Comparison of ENCODE assay signal across 14 cellular contexts in the genomic region with DNA sequence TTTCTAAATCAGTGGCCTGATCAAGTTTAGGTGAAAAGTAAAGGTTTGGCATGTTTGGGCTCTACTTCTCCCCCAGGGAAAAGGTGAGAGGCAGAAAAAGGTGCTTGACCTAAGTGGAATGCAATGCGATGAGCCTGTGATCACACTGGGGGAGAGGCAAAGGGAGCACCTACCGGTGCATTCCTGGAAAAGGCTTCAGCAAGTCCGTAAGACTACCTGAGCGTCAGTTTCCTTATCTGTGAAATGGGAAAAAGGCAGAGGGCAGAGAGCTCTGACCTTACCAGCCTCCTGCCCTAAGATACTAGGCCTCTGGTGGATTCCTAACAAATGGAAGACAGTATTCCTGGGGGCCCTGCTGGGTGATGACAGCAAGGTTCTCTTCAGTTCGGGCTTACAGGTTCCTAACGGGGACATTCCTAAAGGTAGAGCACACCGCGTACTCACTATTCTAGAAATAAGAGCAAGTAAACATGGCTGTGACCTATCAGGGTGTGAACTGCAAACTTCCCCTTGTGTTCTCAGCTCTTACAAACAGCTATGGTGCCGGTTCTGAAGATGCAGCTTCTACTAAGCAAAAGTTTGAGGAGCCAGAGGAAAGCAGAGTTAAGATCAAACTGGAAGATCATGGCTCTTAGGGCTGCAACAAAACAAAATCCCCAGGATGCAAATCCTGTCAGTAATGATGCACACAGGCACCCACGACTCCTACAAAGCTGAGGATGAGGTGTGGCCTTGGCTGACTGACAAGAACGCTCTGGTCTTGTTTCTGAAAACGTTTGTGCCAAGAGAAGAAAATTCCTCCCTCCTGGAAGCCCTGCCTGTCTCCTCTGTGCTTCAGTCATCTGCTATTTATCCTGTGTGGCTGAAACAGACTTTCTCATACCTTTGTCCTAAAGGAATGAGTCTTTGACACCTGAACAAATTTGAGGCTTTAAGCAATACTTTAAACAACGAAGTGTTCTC. TPM values are rescaled to one million over a fixed set of nuclear protein-coding genes. Genes with fewer than 3 reads are reported as not detected.
A peak's percentile ranks its signal among the peaks of the same experiment; 100 is the strongest.
DNase-seq lines count a peak whose midpoint lies in the region; ATAC-seq, FAIRE-seq and TF ChIP-seq lines count a peak whose summit lies in the region.
"Had no signal": no experiment of that assay in that cellular context is flagged by ENCODE, and none has a peak within 500 bp of the region (broad histone marks: within the 10 kb centered on the region; RNA-seq: fewer than 3 reads in every experiment).

No MANE protein-coding gene starts in this region.

- no peak for TF ChIP-seq RAD21 in HepG2 (CRISPR knock-in tag; IDR thresholded peaks at IDR 0.05)

- no peaks in the 10 kb centered on the region for H3K4me1 Mint-ChIP-seq in activated CD8-positive, alpha-beta T cell treated with anti-CD3 and anti-CD28 coated beads for 36 hours (ENCODE audit: low read depth)

- no peaks in the 10 kb centered on the region for H3K27me3 Mint-ChIP-seq in activated CD8-positive, alpha-beta T cell treated with anti-CD3 and anti-CD28 coated beads for 36 hours
- H3K27me3 Mint-ChIP-seq: activated CD4-positive, alpha-beta memory T cell treated with anti-CD3 and anti-CD28 coated beads for 36 hours had no signal

- H3K4me1 ChIP-seq in HepG2 (ENCODE audit: insufficient read depth, low read length) = peaks cover 62% of the 10 kb centered on the region

- no peak overlapping the region for H3K27ac Mint-ChIP-seq in activated CD8-positive, alpha-beta T cell treated with anti-CD3 and anti-CD28 coated beads for 36 hours
- H3K27ac Mint-ChIP-seq: activated CD4-positive, alpha-beta memory T cell treated with anti-CD3 and anti-CD28 coated beads for 36 hours had no signal

- H3K36me3 Mint-ChIP-seq in activated CD8-positive, alpha-beta T cell treated with anti-CD3 and anti-CD28 coated beads for 36 hours (ENCODE audit: low read depth) = no peaks in the 10 kb centered on the region
- H3K36me3 Mint-ChIP-seq: activated CD4-positive, alpha-beta memory T cell treated with anti-CD3 and anti-CD28 coated beads for 36 hours had no signal

- FAIRE-seq in HepG2 (lab: Jason Lieb, UNC) = peak; percentile 48
- FAIRE-seq: D721Med had no signal

- WGBS in HepG2 (ENCODE audit: low lambda C conversion rate) = under 1% methylated on average over 13 of the region's 13 CpGs

- CTCF ChIA-PET in HepG2 (lab: Yijun Ruan, JAX; ENCODE audit: low intra/inter-chr PET ratio, low total read pairs) = no interaction called here
- CTCF ChIA-PET in activated CD8-positive, alpha-beta T cell treated with anti-CD3 and anti-CD28 coated beads for 36 hours (lab: Charles Lee) = interaction anchor here (1.8 kb wide), 1 partner anchor 14 kb away, joined by 5 read pairs; a partner anchor contains a TSS

- no peaks in the 10 kb centered on the region; a peak in 1 of 5 replicates for H3K27me3 ChIP-seq in HepG2 (ENCODE audit: control insufficient read depth in 1 of 2, insufficient read depth in 2 of 2, low read length in 2 of 2)

- no peaks in the 10 kb centered on the region for H4K20me1 ChIP-seq in HepG2 (ENCODE audit: insufficient read depth, low read length)

- H3K36me3 ChIP-seq in HepG2 (replicated peaks in 1 of 2; ENCODE audit: control insufficient read depth in 1 of 2, insufficient read depth in 2 of 2, low read length in 2 of 2) = no peaks in the 10 kb centered on the region

- peak overlapping the region; percentile 87 for H3K4me2 ChIP-seq in HepG2 (ENCODE audit: low read depth, low read length)

- H3K4me3 ChIP-seq in choroid plexus epithelial cell (ENCODE audit: low read depth, low read length) (no peak overlapping the region), HepG2 (replicated peaks in 1 of 3; ENCODE audit: insufficient read depth in 1 of 3, low read depth in 2 of 3, low read length in 3 of 3) (peak overlapping the region; percentile 21 to 64 (median 27))

- H3K27ac ChIP-seq in HepG2 (ENCODE audit: extremely low read length, insufficient read depth, low read length) (no peak overlapping the region), temporal lobe (ENCODE audit: low read depth, low read length) (peak overlapping the region; percentile 3)

- no peak for TF ChIP-seq CTCF in choroid plexus epithelial cell (conservative IDR thresholded peaks at IDR 0.05; ENCODE audit: low read depth, low read length)
- no peak for TF ChIP-seq CTCF in HepG2 (CRISPR knock-in tag; IDR thresholded peaks at IDR 0.05)
- TF ChIP-seq CTCF in activated CD8-positive, alpha-beta T cell treated with anti-CD3 and anti-CD28 coated beads for 36 hours (IDR thresholded peaks at IDR 0.05) = no peak

- ATAC-seq in HepG2 = peak; percentile 36
- no peak for ATAC-seq in activated CD8-positive, alpha-beta T cell treated with anti-CD3 and anti-CD28 coated beads for 36 hours

- no peaks in the 10 kb centered on the region for H3K9me3 Mint-ChIP-seq in activated CD8-positive, alpha-beta T cell treated with anti-CD3 and anti-CD28 coated beads for 36 hours
- H3K9me3 Mint-ChIP-seq: activated CD4-positive, alpha-beta memory T cell treated with anti-CD3 and anti-CD28 coated beads for 36 hours had no signal

- no peaks in the 10 kb centered on the region for H3K79me2 ChIP-seq in HepG2 (ENCODE audit: insufficient read depth, low read length)

- POLR2A ChIA-PET in HepG2 (lab: Yijun Ruan, JAX) = interaction anchor here (0.8 to 2.8 kb wide), 3 partner anchors 14 to 34 kb away, joined by 3 to 14 read pairs (median 3); a partner anchor contains a TSS
- POLR2A ChIA-PET in activated CD8-positive, alpha-beta T cell treated with anti-CD3 and anti-CD28 coated beads for 36 hours (lab: Charles Lee) = no interaction called here

- H2AFZ ChIP-seq in HepG2 (ENCODE audit: low read length) = peak overlapping the region; percentile 94

- TF ChIP-seq EP300 in HepG2 (IDR thresholded peaks at IDR 0.05; ENCODE audit: low read depth in 2 of 2, low read length in 2 of 2) (no peak), HepG2 (CRISPR knock-in tag; IDR thresholded peaks at IDR 0.05; ENCODE audit: borderline replicate concordance) (no peak)

- BruUV-seq in HepG2 (replicated peaks; lab: Mats Ljungman, UMichigan) = no TSS peak

- peak overlapping the region; percentile 44 for H3K9ac ChIP-seq in HepG2 (ENCODE audit: insufficient read depth, low read depth, low read length)

- no peak for TF ChIP-seq POLR2A in HepG2 (IDR thresholded peaks at IDR 0.05; ENCODE audit: insufficient read depth in 1 of 2, low read depth in 2 of 2, low read length in 2 of 2)

- in situ Hi-C loops in HepG2 (cut with HindIII; ENCODE audit: extremely low pct_ligation_motif_present, low pct_unique_long_range_greater_than_20kb) = no loop called here

- DNase-seq in HT1080 (ENCODE audit: low read depth) (peak; percentile 46), choroid plexus epithelial cell (ENCODE audit: low read depth) (peak; percentile 56), HepG2 (ENCODE audit: low spot score) (no peak), activated gamma-delta T cell (lab: John Stamatoyannopoulos, UW) (no peak), NCI-H146 treated with DMSO at 0.1 percent for 48 hours (lab: John Stamatoyannopoulos, UW; ENCODE audit: unreplicated experiment) (no peak), AML-193 (lab: John Stamatoyannopoulos, UW) (no peak)
- DNase-seq in activated CD8-positive, alpha-beta T cell treated with anti-CD3 and anti-CD28 coated beads for 36 hours = no peak
- DNase-seq: activated CD4-positive, alpha-beta memory T cell treated with anti-CD3 and anti-CD28 coated beads for 36 hours; H7; NCI-H187; SIG-M5; stimulated activated CD4-positive, alpha-beta T cell treated with anti-CD3 and anti-CD28 coated beads, Interleukin-1b, Interleukin-23, amount 100 ng/mL, for 48 hours had no signal

- intact Hi-C loops in HepG2 (cut with micrococcal nuclease; ENCODE audit: unreplicated experiment) = no loop called here
- intact Hi-C loops in activated CD8-positive, alpha-beta T cell treated with anti-CD3 and anti-CD28 coated beads for 36 hours (cut with micrococcal nuclease) = no loop called here

- no peak overlapping the region for H3K4me3 Mint-ChIP-seq in activated CD8-positive, alpha-beta T cell treated with anti-CD3 and anti-CD28 coated beads for 36 hours
- H3K4me3 Mint-ChIP-seq: activated CD4-positive, alpha-beta memory T cell treated with anti-CD3 and anti-CD28 coated beads for 36 hours had no signal

- no peaks in the 10 kb centered on the region for H3K9me3 ChIP-seq in HepG2 (ENCODE audit: low read length)

TF ChIP-seq in HepG2, 621 proteins besides CTCF, POLR2A, EP300 and RAD21 (continues in another document):
- peak; percentile 97 for TF ChIP-seq ZMYM3 (CRISPR knock-in tag; IDR thresholded peaks at IDR 0.05)
- no peak for TF ChIP-seq ZNF570 (CRISPR knock-in tag; IDR thresholded peaks at IDR 0.05; ENCODE audit: borderline replicate concordance)

RNA-seq across cellular contexts. Expression of a gene that starts 13.3 kb away (rescaled TPM):
- total RNA-seq in HT1080 (2014; rRNA removed; shearing (Covaris generic)) = 0.17 and 0.63 TPM in 2 replicates
- polyA plus RNA-seq in HT1080 (2015; cell fraction: cytosol; rRNA removed) = 0.41 and 0.83 TPM in 2 replicates
- polyA plus RNA-seq in HT1080 (2015; cell fraction: nucleus; rRNA removed) = 0.52 and 1.0 TPM in 2 replicates
- total RNA-seq in HepG2 (2016; rRNA removed; fragmentation: Illumina TruSeq; extraction: Trizol) = 32.7 and 56.4 TPM in 2 replicates
- 7.5 and 7.6 TPM in 2 replicates for total RNA-seq in HepG2 (2016; cell fraction: cytosol; rRNA removed; fragmentation: Illumina TruSeq; extraction: Trizol; ENCODE audit: low read depth)
- 31.4 and 60.5 TPM in 2 replicates for total RNA-seq in HepG2 (2016; cell fraction: insoluble cytoplasmic fraction; rRNA removed; fragmentation: Illumina TruSeq; extraction: Trizol)
- total RNA-seq in HepG2 (2016; cell fraction: membrane; rRNA removed; fragmentation: Illumina TruSeq; extraction: Trizol) = 11.4 and 13.4 TPM in 2 replicates
- 67.4 and 69.7 TPM in 2 replicates for total RNA-seq in HepG2 (2016; cell fraction: nucleus; rRNA removed; fragmentation: Illumina TruSeq; extraction: Trizol)
- polyA plus RNA-seq in HepG2 (2011; rRNA removed) = 72.1 and 82.5 TPM in 2 replicates
- 46.4 and 61.1 TPM in 2 replicates for polyA plus RNA-seq in HepG2 (2011; cell fraction: cytosol; rRNA removed)
- 118 and 139 TPM in 2 replicates for polyA plus RNA-seq in HepG2 (2011; cell fraction: nucleus; rRNA removed)
- polyA plus RNA-seq in HepG2 (2012) = 67.2 and 80.7 TPM in 2 replicates
- polyA plus RNA-seq in HepG2 (2016; cell fraction: cytosol; fragmentation: Illumina TruSeq; extraction: Trizol; ENCODE audit: low read depth) = 3.7 and 4.3 TPM in 2 replicates
- 26.4 and 27.5 TPM in 2 replicates for polyA plus RNA-seq in HepG2 (2016; cell fraction: insoluble cytoplasmic fraction; fragmentation: Illumina TruSeq; extraction: Trizol; ENCODE audit: low read depth)
- polyA plus RNA-seq in HepG2 (2016; cell fraction: membrane; fragmentation: Illumina TruSeq; extraction: Trizol; ENCODE audit: low read depth) = 6.5 TPM in 2 replicates
- 88.2 and 99.1 TPM in 2 replicates for polyA plus RNA-seq in HepG2 (2016; cell fraction: nucleus; fragmentation: Illumina TruSeq; extraction: Trizol; ENCODE audit: insufficient read depth, low read depth)
- 45.1 and 203 TPM in 2 replicates for polyA minus RNA-seq in HepG2 (2011; rRNA and poly(A)+ RNA removed; ENCODE audit: low replicate concordance)
- polyA minus RNA-seq in HepG2 (2011; cell fraction: cytosol; rRNA and poly(A)+ RNA removed) = 54.1 and 66.6 TPM in 2 replicates
- 68.9 and 74.5 TPM in 2 replicates for polyA minus RNA-seq in HepG2 (2011; cell fraction: nucleus; rRNA and poly(A)+ RNA removed)
- 2.0 TPM for total RNA-seq in temporal lobe
- total RNA-seq in activated CD8-positive, alpha-beta T cell treated with anti-CD3 and anti-CD28 coated beads for 36 hours = 10 to 100 TPM; 33.7 to 34.1 TPM

Comparison
In these comparisons a context has a peak if more than half of its experiments do, and no peak if none do; other contexts are left out.
1. DNase-seq: peak in HT1080 (single experiment) and choroid plexus epithelial cell (single experiment); none in HepG2 (single experiment), activated CD8-positive, alpha-beta T cell treated with anti-CD3 and anti-CD28 coated beads for 36 hours (single experiment), activated gamma-delta T cell (single experiment), NCI-H146 treated with DMSO at 0.1 percent for 48 hours (single experiment) and AML-193 (0 of 2).